In the genomic region with DNA sequence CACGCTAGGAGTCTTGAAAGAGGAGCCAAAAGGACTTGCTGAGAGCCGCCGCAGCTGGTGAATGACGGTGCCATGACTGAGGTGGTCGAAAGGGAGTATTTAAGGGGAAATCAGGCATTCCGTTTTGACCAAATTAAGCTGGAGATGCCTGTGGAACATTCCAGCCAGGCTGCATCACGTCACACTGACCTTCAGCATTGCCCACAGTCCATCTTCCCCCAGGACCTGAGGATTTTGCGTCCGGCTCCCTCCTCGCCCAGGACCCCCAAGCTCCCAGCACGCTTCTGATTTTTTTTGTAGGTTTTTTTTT, we compare ENCODE assay signal across 1 cellular context.
TF ChIP-seq lines count a peak whose summit lies in the region.

No MANE protein-coding gene starts in this region.

TF ChIP-seq in WTC11, 78 proteins besides CTCF, POLR2A, EP300 and RAD21 (continued from another document):
- no peak for TF ChIP-seq GRHL2 (CRISPR knock-in tag; IDR thresholded peaks at IDR 0.05; ENCODE audit: insufficient replicate concordance, severe bottlenecking)
- no peak for TF ChIP-seq CREB1 (CRISPR knock-in tag; IDR thresholded peaks at IDR 0.05)
- no peak for TF ChIP-seq KAT7 (CRISPR knock-in tag; IDR thresholded peaks at IDR 0.05; ENCODE audit: borderline replicate concordance)
- no peak for TF ChIP-seq TEAD4 (CRISPR knock-in tag; IDR thresholded peaks at IDR 0.05)
- TF ChIP-seq OVOL2 (CRISPR knock-in tag; IDR thresholded peaks at IDR 0.05; ENCODE audit: borderline replicate concordance): no peak
- TF ChIP-seq ZNF671 (CRISPR knock-in tag; IDR thresholded peaks at IDR 0.05): no peak
- no peak for TF ChIP-seq NR1H2 (CRISPR knock-in tag; IDR thresholded peaks at IDR 0.05)
- no peak for TF ChIP-seq SOX15 (CRISPR knock-in tag; IDR thresholded peaks at IDR 0.05)
- TF ChIP-seq, protein P1, sequence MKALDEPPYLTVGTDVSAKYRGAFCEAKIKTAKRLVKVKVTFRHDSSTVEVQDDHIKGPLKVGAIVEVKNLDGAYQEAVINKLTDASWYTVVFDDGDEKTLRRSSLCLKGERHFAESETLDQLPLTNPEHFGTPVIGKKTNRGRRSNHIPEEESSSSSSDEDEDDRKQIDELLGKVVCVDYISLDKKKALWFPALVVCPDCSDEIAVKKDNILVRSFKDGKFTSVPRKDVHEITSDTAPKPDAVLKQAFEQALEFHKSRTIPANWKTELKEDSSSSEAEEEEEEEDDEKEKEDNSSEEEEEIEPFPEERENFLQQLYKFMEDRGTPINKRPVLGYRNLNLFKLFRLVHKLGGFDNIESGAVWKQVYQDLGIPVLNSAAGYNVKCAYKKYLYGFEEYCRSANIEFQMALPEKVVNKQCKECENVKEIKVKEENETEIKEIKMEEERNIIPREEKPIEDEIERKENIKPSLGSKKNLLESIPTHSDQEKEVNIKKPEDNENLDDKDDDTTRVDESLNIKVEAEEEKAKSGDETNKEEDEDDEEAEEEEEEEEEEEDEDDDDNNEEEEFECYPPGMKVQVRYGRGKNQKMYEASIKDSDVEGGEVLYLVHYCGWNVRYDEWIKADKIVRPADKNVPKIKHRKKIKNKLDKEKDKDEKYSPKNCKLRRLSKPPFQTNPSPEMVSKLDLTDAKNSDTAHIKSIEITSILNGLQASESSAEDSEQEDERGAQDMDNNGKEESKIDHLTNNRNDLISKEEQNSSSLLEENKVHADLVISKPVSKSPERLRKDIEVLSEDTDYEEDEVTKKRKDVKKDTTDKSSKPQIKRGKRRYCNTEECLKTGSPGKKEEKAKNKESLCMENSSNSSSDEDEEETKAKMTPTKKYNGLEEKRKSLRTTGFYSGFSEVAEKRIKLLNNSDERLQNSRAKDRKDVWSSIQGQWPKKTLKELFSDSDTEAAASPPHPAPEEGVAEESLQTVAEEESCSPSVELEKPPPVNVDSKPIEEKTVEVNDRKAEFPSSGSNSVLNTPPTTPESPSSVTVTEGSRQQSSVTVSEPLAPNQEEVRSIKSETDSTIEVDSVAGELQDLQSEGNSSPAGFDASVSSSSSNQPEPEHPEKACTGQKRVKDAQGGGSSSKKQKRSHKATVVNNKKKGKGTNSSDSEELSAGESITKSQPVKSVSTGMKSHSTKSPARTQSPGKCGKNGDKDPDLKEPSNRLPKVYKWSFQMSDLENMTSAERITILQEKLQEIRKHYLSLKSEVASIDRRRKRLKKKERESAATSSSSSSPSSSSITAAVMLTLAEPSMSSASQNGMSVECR (CRISPR knock-in tag; IDR thresholded peaks at IDR 0.05; ENCODE audit: borderline replicate concordance): no peak
